30 cellular contexts compared by ENCODE assay signal in the genomic region with DNA sequence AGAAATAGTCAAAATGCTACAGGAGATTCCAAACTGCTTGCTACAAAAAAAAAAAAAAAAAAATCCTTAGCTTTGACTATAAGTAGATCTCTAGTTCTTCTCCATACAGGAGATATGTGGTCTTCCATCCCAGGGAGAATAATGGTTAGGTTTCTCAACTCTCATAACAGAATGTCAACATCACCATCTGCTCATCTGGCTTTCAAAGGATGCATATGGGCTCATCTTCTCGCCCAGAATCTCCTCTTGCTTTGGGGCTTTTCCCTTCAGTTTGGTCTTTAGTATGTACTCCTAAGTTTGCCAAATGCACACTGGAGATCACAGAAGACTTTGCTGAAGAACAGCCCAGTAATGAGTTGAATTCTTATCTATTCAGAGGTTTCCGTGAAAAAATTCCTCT.
"Had no signal": no experiment of that assay in that cellular context is flagged by ENCODE, and none has a peak within 500 bp of the region (broad histone marks: within the 10 kb centered on the region; RNA-seq: fewer than 3 reads in every experiment).

No MANE protein-coding gene starts in this region.

- H3K36me3 ChIP-seq: adrenal gland, cardiac muscle cell, gastrocnemius medialis, neutrophil, sigmoid colon, vagina had no signal

- H3K27ac ChIP-seq: adrenal gland, cardiac muscle cell, gastrocnemius medialis, neutrophil, sigmoid colon, vagina had no signal

- H3K9me3 ChIP-seq: adrenal gland, gastrocnemius medialis, neutrophil, sigmoid colon, vagina had no signal

- H3K4me1 ChIP-seq: adrenal gland, gastrocnemius medialis, sigmoid colon, vagina had no signal

- DNase-seq: activated CD4-positive, alpha-beta memory T cell treated with anti-CD3 and anti-CD28 coated beads for 36 hours; activated CD4-positive, alpha-beta T cell treated with anti-CD3 and anti-CD28 coated beads, Interleukin-2, amount 10 ng/mL, durations not matched to agents 24 days and 14 days; activated CD4-positive, CD25-positive, alpha-beta regulatory T cell treated with anti-CD3 and anti-CD28 coated beads, Interleukin-2, amount 50 U/mL, for 72 hours; activated CD8-positive, alpha-beta memory T cell treated with anti-CD3 and anti-CD28 coated beads, Interleukin-2, amount 50 U/mL, for 4 hours; activated effector memory CD4-positive, alpha-beta T cell treated with anti-CD3 and anti-CD28 coated beads, Interleukin-2, amount 50 U/mL, for 16 hours; activated naive CD4-positive, alpha-beta T cell treated with anti-CD3 and anti-CD28 coated beads for 36 hours; activated naive CD8-positive, alpha-beta T cell treated with anti-CD3 and anti-CD28 coated beads for 36 hours; activated T-cell treated with anti-CD3 and anti-CD28 coated beads, Interleukin-2, amount 50 U/mL, for 1 hour; adrenal gland; aorta; cortex of kidney; effector memory CD8-positive, alpha-beta T cell; erythroblast; gastrocnemius medialis; hippocampal formation; kidney; left colon; mammary epithelial cell; naive B cell; nephron progenitor cell; sigmoid colon; small intestine; stimulated activated CD4-positive, alpha-beta T cell treated with anti-CD3 and anti-CD28 coated beads, Interleukin-1b, Interleukin-23, amount 100 ng/mL, for 48 hours; stimulated activated CD4-positive, alpha-beta T cell treated with anti-CD3 and anti-CD28 coated beads, Interleukin-4, amount 100 ng/mL, for 4 hours; stimulated activated CD8-positive, alpha-beta memory T cell treated with anti-CD3 and anti-CD28 coated beads, Interleukin-4, amount 100 ng/mL, for 48 hours; stimulated activated naive CD8-positive, alpha-beta T cell treated with anti-CD3 and anti-CD28 coated beads, Interleukin-15, amount 100 ng/mL, for 72 hours; substantia nigra had no signal

- H3K27me3 ChIP-seq: adrenal gland, cardiac muscle cell, gastrocnemius medialis, neutrophil, sigmoid colon, vagina had no signal

- H3K4me3 ChIP-seq: adrenal gland, cardiac muscle cell, gastrocnemius medialis, sigmoid colon, vagina had no signal
